28 cellular contexts compared by ENCODE assay signal in genomic region chr11:116842909-116843308, GRCh38. TPM values are rescaled to one million over a fixed set of nuclear protein-coding genes. Genes with fewer than 3 reads are reported as not detected.
A peak's percentile ranks its signal among the peaks of the same experiment; 100 is the strongest.
DNase-seq lines count a peak whose midpoint lies in the region; ATAC-seq and TF ChIP-seq lines count a peak whose summit lies in the region.
"Had no signal": no experiment of that assay in that cellular context is flagged by ENCODE, and none has a peak within 500 bp of the region (broad histone marks: within the 10 kb centered on the region; RNA-seq: fewer than 3 reads in every experiment).

No MANE protein-coding gene starts in this region.

- H3K9ac ChIP-seq in endodermal cell (ENCODE audit: extremely low read depth, low read length, poor library complexity, severe bottlenecking): no peak overlapping the region

- H3K4me2 ChIP-seq in GM23338: no peak overlapping the region

- TF ChIP-seq CTCF in GM23338 (conservative IDR thresholded peaks at IDR 0.05; ENCODE audit: low read depth in 2 of 2) (no peak), endodermal cell (conservative IDR thresholded peaks at IDR 0.05) (no peak), GM10248 (IDR thresholded peaks at IDR 0.05; ENCODE audit: control extremely low read depth, extremely low read depth, low read depth, missing control alignments) (no peak)

- CTCF ChIA-PET in GM10248 (lab: Yijun Ruan, JAX): interaction anchor here (0.6 to 1.2 kb wide), 2 partner anchors 11 to 30 kb away, joined by 3 read pairs; no protein-coding TSS in a partner anchor

- POLR2A ChIA-PET in GM10248 (lab: Yijun Ruan, JAX): no interaction called here

- no peak overlapping the region for H3K4me3 Mint-ChIP-seq in GM23338
- H3K4me3 Mint-ChIP-seq in endodermal cell: no peak overlapping the region
- H3K4me3 Mint-ChIP-seq: H9, memory B cell, nephron had no signal

- H3K4me1 Mint-ChIP-seq in GM23338 (peaks cover 16% of the 10 kb centered on the region), endodermal cell (peaks cover 45% of the 10 kb centered on the region)
- H3K4me1 Mint-ChIP-seq: memory B cell had no signal

- no peaks in the 10 kb centered on the region for H3K79me2 ChIP-seq in GM23338 (replicated peaks; ENCODE audit: insufficient read depth)

- no peak overlapping the region for H2AFZ ChIP-seq in GM23338

- no peaks in the 10 kb centered on the region for H3K9me3 ChIP-seq in endodermal cell (ENCODE audit: control insufficient read depth, low read length)
- H3K9me3 ChIP-seq: prostate gland had no signal

- H3K36me3 Mint-ChIP-seq in GM23338 (ENCODE audit: low read depth) (peaks cover 30% of the 10 kb centered on the region), endodermal cell (ENCODE audit: low read depth) (peaks cover 42% of the 10 kb centered on the region)

- H3K9me2 ChIP-seq in GM23338 (ENCODE audit: insufficient read depth): no peaks in the 10 kb centered on the region

- intact Hi-C loops in posterior vena cava (cut with DNase I): no loop called here

- peaks cover 6% of the 10 kb centered on the region for H3K27me3 Mint-ChIP-seq in GM23338 (ENCODE audit: insufficient read depth, low read depth, poor library complexity)
- H3K27me3 Mint-ChIP-seq in endodermal cell (ENCODE audit: insufficient read depth): no peaks in the 10 kb centered on the region
- H3K27me3 Mint-ChIP-seq: memory B cell had no signal

- no peaks in the 10 kb centered on the region for H4K20me1 ChIP-seq in GM23338 (replicated peaks; ENCODE audit: insufficient read depth)

- no peak overlapping the region for H3K4me3 ChIP-seq in GM23338
- H3K4me3 ChIP-seq in endodermal cell (ENCODE audit: low read length): no peak overlapping the region
- H3K4me3 ChIP-seq: prostate gland had no signal

- H3K27ac ChIP-seq in GM23338 (ENCODE audit: low read depth): no peak overlapping the region
- H3K27ac ChIP-seq in endodermal cell (ENCODE audit: low read depth, low read length): no peak overlapping the region
- H3K27ac ChIP-seq: epithelial cell of prostate, foreskin keratinocyte, prostate gland, RWPE1 had no signal

- H3K27ac Mint-ChIP-seq in GM23338 (peak overlapping the region; percentile 48; the same call in 1 of the 2 replicates), endodermal cell (peak overlapping the region; percentile 77)
- H3K27ac Mint-ChIP-seq: activated T-helper 2 cell treated with anti-CD3 and anti-CD28 coated beads, Interferon-gamma antibody, Interleukin-2, Interleukin-4, amounts not matched to agents 10 μg/mL and 5 μg/mL and 100 μg/mL, durations not matched to agents 14 hours and 24 hours and 36 hours; memory B cell had no signal

- H3F3A ChIP-seq in GM23338 (replicated peaks; ENCODE audit: low read depth): no peaks in the 10 kb centered on the region

- no peaks in the 10 kb centered on the region for H3K27me3 ChIP-seq in GM23338 (ENCODE audit: insufficient read depth)
- no peaks in the 10 kb centered on the region for H3K27me3 ChIP-seq in endodermal cell (ENCODE audit: control insufficient read depth, insufficient read depth, low read length, poor library complexity, severe bottlenecking)
- H3K27me3 ChIP-seq: foreskin keratinocyte had no signal

- DNase-seq in GM23338 (ENCODE audit: low spot score) (no peak), endodermal cell (no peak), renal cortical epithelial cell (ENCODE audit: low read depth) (peak; percentile 48), HK-2 (ENCODE audit: unreplicated experiment) (no peak), posterior vena cava (ENCODE audit: low spot score) (no peak), GM10248 (ENCODE audit: extremely low spot score) (no peak)
- DNase-seq: dermis blood vessel endothelial cell; foreskin keratinocyte; GDM1; H9; hypothalamus; islet precursor cell; NCI-H1105; NCI-H2081; NCI-H510A; stimulated activated CD4-positive, alpha-beta T cell treated with anti-CD3 and anti-CD28 coated beads, Interleukin-12 subunit alpha, Interleukin-12 subunit beta, amount 100 ng/mL, for 4 hours; T-helper 9 cell had no signal

- WGBS in endodermal cell (ENCODE audit: insufficient coverage in 1 of 2, insufficient read length in 1 of 2), 2 experiments: 88 to 91% methylated on average over 4 of the region's 4 CpGs

- H3K9me3 Mint-ChIP-seq in GM23338 (no peaks in the 10 kb centered on the region), endodermal cell (no peaks in the 10 kb centered on the region)
- H3K9me3 Mint-ChIP-seq: activated T-helper 2 cell treated with anti-CD3 and anti-CD28 coated beads, Interferon-gamma antibody, Interleukin-2, Interleukin-4, amounts not matched to agents 10 μg/mL and 5 μg/mL and 100 μg/mL, durations not matched to agents 14 hours and 24 hours and 36 hours; H9; memory B cell; nephron had no signal

- no peak for ATAC-seq in GM23338
- ATAC-seq: activated CD4-positive, CD25-positive, alpha-beta regulatory T cell treated with anti-CD3 and anti-CD28 coated beads, Interleukin-2, amount 50 U/mL, for 24 hours; foreskin keratinocyte had no signal

- H3K4me1 ChIP-seq in GM23338 (ENCODE audit: insufficient read depth) (no peaks in the 10 kb centered on the region), endodermal cell (ENCODE audit: control insufficient read depth, insufficient read depth, low read length) (peaks cover 20% of the 10 kb centered on the region)
- H3K4me1 ChIP-seq: foreskin keratinocyte, prostate gland had no signal

- H3K36me3 ChIP-seq in GM23338 (ENCODE audit: insufficient read depth) (no peaks in the 10 kb centered on the region; the same call in 1 of the 2 replicates), endodermal cell (ENCODE audit: control insufficient read depth, insufficient read depth, low read length) (peaks cover 29% of the 10 kb centered on the region)
- H3K36me3 ChIP-seq: prostate gland had no signal

TF ChIP-seq in GM23338, 12 proteins besides CTCF, POLR2A, EP300 and RAD21:
- TF ChIP-seq EZH2 (IDR thresholded peaks at IDR 0.05; ENCODE audit: low read depth, unreplicated experiment) (no peak), ZNF331 (CRISPR knock-in tag; IDR thresholded peaks at IDR 0.05; ENCODE audit: low read depth) (no peak), NANOG (IDR thresholded peaks at IDR 0.05; ENCODE audit: borderline replicate concordance) (no peak), POLR2AphosphoS5 (IDR thresholded peaks at IDR 0.05; ENCODE audit: low read depth) (no peak), JUNB (IDR thresholded peaks at IDR 0.05; ENCODE audit: unreplicated experiment) (no peak), STAT1 (IDR thresholded peaks at IDR 0.05; ENCODE audit: unreplicated experiment) (no peak), CREB1 (CRISPR knock-in tag; IDR thresholded peaks at IDR 0.05; ENCODE audit: low read depth) (no peak)

RNA-seq across cellular contexts. Expression of gene APOA1, which starts 5.5 kb away (rescaled TPM):
- not detected in 2 replicates for total RNA-seq in GM23338 (2014; rRNA removed; shearing (Covaris generic))
- 0.60 and 1.2 TPM in 2 replicates for polyA plus RNA-seq in GM23338 (2016; fragmentation: Nextera tagmentation; extraction: Ambion mirVana)
- total RNA-seq in endodermal cell (100 to 1,000 TPM in 1 of 2 donors, 10 to 100 TPM in 1; 91.8 to 120 TPM), renal cortical epithelial cell (0.10 TPM in 1 of 2 replicates, not detected in the other), posterior vena cava (under 1 TPM in 1 of 2 donors, not detected in 1; 0.79 TPM)
- polyA plus RNA-seq in endodermal cell (2013, experiment 1 of 2): 75.6 TPM
- polyA plus RNA-seq in endodermal cell (2013, experiment 2 of 2): 63.3 TPM
- total RNA-seq: activated T-helper 2 cell treated with anti-CD3 and anti-CD28 coated beads, Interferon-gamma antibody, Interleukin-2, Interleukin-4, amounts not matched to agents 10 μg/mL and 5 μg/mL and 100 μg/mL, durations not matched to agents 14 hours and 24 hours and 36 hours; bronchial epithelial cell; foreskin keratinocyte had no signal
- polyA plus RNA-seq: AG04450, foreskin keratinocyte had no signal

RNA-seq across cellular contexts. Expression of gene APOC3, which starts 13.2 kb away (rescaled TPM):
- total RNA-seq in GM23338 (2014; rRNA removed; shearing (Covaris generic)): not detected in 2 replicates
- polyA plus RNA-seq in GM23338 (2016; fragmentation: Nextera tagmentation; extraction: Ambion mirVana): not detected in 2 replicates
- not detected for total RNA-seq in endodermal cell
- polyA plus RNA-seq in endodermal cell (2013, experiment 1 of 2): not detected
- polyA plus RNA-seq in endodermal cell (2013, experiment 2 of 2): not detected
- total RNA-seq in renal cortical epithelial cell: not detected in 2 replicates
- total RNA-seq in posterior vena cava: not detected
- total RNA-seq: activated CD8-positive, alpha-beta memory T cell treated with anti-CD3 and anti-CD28 coated beads for 36 hours; activated T-helper 2 cell treated with anti-CD3 and anti-CD28 coated beads, Interferon-gamma antibody, Interleukin-2, Interleukin-4, amounts not matched to agents 10 μg/mL and 5 μg/mL and 100 μg/mL, durations not matched to agents 14 hours and 24 hours and 36 hours; bronchial epithelial cell; dermis blood vessel endothelial cell; foreskin keratinocyte; H9; prostate gland; temporal lobe had no signal
- polyA plus RNA-seq: AG04450, foreskin keratinocyte had no signal

RNA-seq across cellular contexts. Expression of gene APOA4, which starts 19.8 kb away (rescaled TPM):
- total RNA-seq in GM23338 (2014; rRNA removed; shearing (Covaris generic)): not detected in 2 replicates
- polyA plus RNA-seq in GM23338 (2016; fragmentation: Nextera tagmentation; extraction: Ambion mirVana): not detected in 2 replicates
- under 1 TPM; 0.35 to 0.38 TPM for total RNA-seq in endodermal cell
- 0.64 TPM for polyA plus RNA-seq in endodermal cell (2013, experiment 1 of 2)
- polyA plus RNA-seq in endodermal cell (2013, experiment 2 of 2): 0.62 TPM
- total RNA-seq in renal cortical epithelial cell: not detected in 2 replicates
- total RNA-seq in posterior vena cava: 1 to 10 TPM in 1 of 2 donors, not detected in 1; 2.0 TPM
- total RNA-seq: activated CD8-positive, alpha-beta memory T cell treated with anti-CD3 and anti-CD28 coated beads for 36 hours; activated T-helper 2 cell treated with anti-CD3 and anti-CD28 coated beads, Interferon-gamma antibody, Interleukin-2, Interleukin-4, amounts not matched to agents 10 μg/mL and 5 μg/mL and 100 μg/mL, durations not matched to agents 14 hours and 24 hours and 36 hours; bronchial epithelial cell; dermis blood vessel endothelial cell; foreskin keratinocyte; H9; prostate gland; temporal lobe had no signal
- polyA plus RNA-seq: AG04450, foreskin keratinocyte had no signal

RNA-seq across cellular contexts. Expression of gene APOA5, which starts 51.2 kb away (rescaled TPM):
- 0.16 and 0.35 TPM in 2 replicates for total RNA-seq in GM23338 (2014; rRNA removed; shearing (Covaris generic))
- 0.18 TPM in 1 of 2 replicates, not detected in the other for polyA plus RNA-seq in GM23338 (2016; fragmentation: Nextera tagmentation; extraction: Ambion mirVana)
- total RNA-seq in endodermal cell (not detected), renal cortical epithelial cell (not detected in 2 replicates), posterior vena cava (not detected)
- not detected for polyA plus RNA-seq in endodermal cell (2013, experiment 1 of 2)
- not detected for polyA plus RNA-seq in endodermal cell (2013, experiment 2 of 2)
- total RNA-seq: activated CD8-positive, alpha-beta memory T cell treated with anti-CD3 and anti-CD28 coated beads for 36 hours; activated T-helper 2 cell treated with anti-CD3 and anti-CD28 coated beads, Interferon-gamma antibody, Interleukin-2, Interleukin-4, amounts not matched to agents 10 μg/mL and 5 μg/mL and 100 μg/mL, durations not matched to agents 14 hours and 24 hours and 36 hours; bronchial epithelial cell; dermis blood vessel endothelial cell; foreskin keratinocyte; temporal lobe had no signal
- polyA plus RNA-seq: AG04450, foreskin keratinocyte had no signal

RNA-seq across cellular contexts. Expression of gene ZPR1, which starts 55.1 kb away (rescaled TPM):
- 52.0 and 96.7 TPM in 2 replicates for total RNA-seq in GM23338 (2014; rRNA removed; shearing (Covaris generic))
- polyA plus RNA-seq in GM23338 (2016; fragmentation: Nextera tagmentation; extraction: Ambion mirVana): 46.8 and 55.4 TPM in 2 replicates
- 10 to 100 TPM; 59.2 to 63.4 TPM for total RNA-seq in endodermal cell
- 59.6 TPM for polyA plus RNA-seq in endodermal cell (2013, experiment 1 of 2)
- polyA plus RNA-seq in endodermal cell (2013, experiment 2 of 2): 49.6 TPM
- total RNA-seq in renal cortical epithelial cell: 54.7 and 58.6 TPM in 2 replicates
- 10 to 100 TPM; 38.8 to 44.6 TPM for total RNA-seq in posterior vena cava

Comparison
In these comparisons a context has a peak if more than half of its experiments do, and no peak if none do; other contexts are left out.
1. RNA of gene APOA1, which starts 5.5 kb away (total RNA-seq): 91.8 to 120 TPM in endodermal cell; 0.79 TPM in posterior vena cava, not detected in GM23338 and 0.10 TPM in renal cortical epithelial cell; every median in the first group is over 10 times any median in the second.